ENCODE assay signal across 17 cellular contexts in the genomic region with DNA sequence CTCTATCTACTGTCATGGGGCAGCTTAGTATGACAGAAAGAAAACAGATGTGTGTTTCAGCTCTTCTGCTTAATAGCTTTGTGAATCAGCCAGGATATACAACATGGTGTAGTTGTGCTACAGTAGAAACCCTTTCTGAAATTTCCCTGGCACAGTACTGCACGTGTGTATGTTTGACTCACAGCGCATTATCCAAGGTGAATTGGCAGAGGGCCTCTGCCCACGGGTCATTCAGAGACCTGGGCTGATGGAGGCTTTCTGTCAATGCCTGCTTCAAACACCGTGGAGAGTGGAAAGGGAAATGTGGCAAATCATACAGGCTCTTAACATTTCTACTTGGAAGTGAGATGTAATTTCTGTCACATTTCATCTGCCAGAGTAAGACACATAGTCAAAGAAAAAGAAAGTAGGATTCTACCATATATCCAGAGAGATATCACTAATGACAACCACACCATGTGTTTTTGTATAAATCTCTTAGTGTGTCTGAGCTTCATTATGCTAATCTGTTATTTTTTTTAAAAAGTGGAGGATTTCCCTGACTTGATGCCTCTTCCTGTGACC.
DNase-seq lines count a peak whose midpoint lies in the region; ATAC-seq and TF ChIP-seq lines count a peak whose summit lies in the region.
"Had no signal": no experiment of that assay in that cellular context is flagged by ENCODE, and none has a peak within 500 bp of the region (broad histone marks: within the 10 kb centered on the region; RNA-seq: fewer than 3 reads in every experiment).

No MANE protein-coding gene starts in this region.

- no peak overlapping the region for H3K4me3 ChIP-seq in hepatocyte
- H3K4me3 ChIP-seq: BLaER1 treated with 17β-estradiol and CSF1 and Interleukin-3, amounts not matched to agents 10 nM and 100 nM; GM23248 had no signal

- H4K20me1 ChIP-seq in hepatocyte (ENCODE audit: insufficient read depth, poor library complexity, severe bottlenecking): no peaks in the 10 kb centered on the region
- H4K20me1 ChIP-seq: BLaER1 treated with 17β-estradiol and CSF1 and Interleukin-3, amounts not matched to agents 10 nM and 100 nM had no signal

- peak; percentile 8 for DNase-seq in NCI-H82 (lab: John Stamatoyannopoulos, UW)
- no peak for DNase-seq in NCI-H82 treated with DMSO at 0.1 percent for 48 hours (lab: John Stamatoyannopoulos, UW; ENCODE audit: unreplicated experiment)
- no peak for DNase-seq in left ventricle myocardium superior
- no peak for DNase-seq in cardiac septum (ENCODE audit: low spot score)
- DNase-seq in hepatocyte (ENCODE audit: low spot score): peak; percentile 8
- no peak for DNase-seq in omental fat pad (ENCODE audit: low spot score)
- DNase-seq in stimulated activated CD8-positive, alpha-beta memory T cell treated with anti-CD3 and anti-CD28 coated beads, Interleukin-4, amount 100 ng/mL, for 48 hours: no peak
- DNase-seq: 8988T; Calu3; CD8-positive, alpha-beta T cell; DND-41; EL; GM23248; HCEC 1CT; IMR-90 had no signal

- 57% methylated on average over 4 of the region's 4 CpGs for WGBS in hepatocyte (ENCODE audit: low lambda C conversion rate, missing lambda C conversion rate)

- H3K4me2 ChIP-seq in hepatocyte: peak overlapping the region; percentile 6
- H3K4me2 ChIP-seq: BLaER1 treated with 17β-estradiol and CSF1 and Interleukin-3, amounts not matched to agents 10 nM and 100 nM had no signal

- ATAC-seq in left ventricle myocardium superior: peak; percentile 40
- ATAC-seq in omental fat pad (ENCODE audit: low FRiP score): peak; percentile 64
- ATAC-seq in HG02588 (IDR thresholded peaks at IDR 0.05; ENCODE audit: unreplicated experiment): no peak
- ATAC-seq: CD8-positive, alpha-beta T cell had no signal

- no peaks in the 10 kb centered on the region for H3K9me2 ChIP-seq in hepatocyte (replicated peaks; ENCODE audit: insufficient read depth)

- H3K36me3 ChIP-seq in hepatocyte (replicated peaks; ENCODE audit: insufficient read depth, low read depth): no peaks in the 10 kb centered on the region
- H3K36me3 ChIP-seq: BLaER1 treated with 17β-estradiol and CSF1 and Interleukin-3, amounts not matched to agents 10 nM and 100 nM had no signal

- no peaks in the 10 kb centered on the region for H3K9me3 ChIP-seq in hepatocyte (ENCODE audit: low read depth)
- H3K9me3 ChIP-seq: BLaER1 treated with 17β-estradiol and CSF1 and Interleukin-3, amounts not matched to agents 10 nM and 100 nM had no signal

- intact Hi-C loops in left ventricle myocardium superior (cut with micrococcal nuclease): no loop called here
- intact Hi-C loops in cardiac septum (cut with DNase I): no loop called here

- TF ChIP-seq CTCF in hepatocyte (IDR thresholded peaks at IDR 0.05; ENCODE audit: poor library complexity): no peak
- no peak for TF ChIP-seq CTCF in omental fat pad (IDR thresholded peaks at IDR 0.05)

- no peaks in the 10 kb centered on the region for H3K4me1 ChIP-seq in hepatocyte (ENCODE audit: insufficient read depth)
- H3K4me1 ChIP-seq: BLaER1 treated with 17β-estradiol and CSF1 and Interleukin-3, amounts not matched to agents 10 nM and 100 nM had no signal

- H2AFZ ChIP-seq in hepatocyte: no peak overlapping the region
- H2AFZ ChIP-seq: GM23248 had no signal

- H3K27ac ChIP-seq in hepatocyte: no peak overlapping the region
- H3K27ac ChIP-seq: BLaER1 treated with 17β-estradiol and CSF1 and Interleukin-3, amounts not matched to agents 10 nM and 100 nM; GM23248 had no signal

- no peaks in the 10 kb centered on the region for H3K79me2 ChIP-seq in hepatocyte

- no peaks in the 10 kb centered on the region for H3K27me3 ChIP-seq in hepatocyte
- H3K27me3 ChIP-seq: BLaER1 treated with 17β-estradiol and CSF1 and Interleukin-3, amounts not matched to agents 10 nM and 100 nM had no signal

Comparison
In these comparisons a context has a peak if more than half of its experiments do, and no peak if none do; other contexts are left out.
1. DNase-seq: peak in NCI-H82 (single experiment) and hepatocyte (single experiment); none in NCI-H82 treated with DMSO at 0.1 percent for 48 hours (single experiment), left ventricle myocardium superior (single experiment), cardiac septum (single experiment), omental fat pad (single experiment) and stimulated activated CD8-positive, alpha-beta memory T cell treated with anti-CD3 and anti-CD28 coated beads, Interleukin-4, amount 100 ng/mL, for 48 hours (single experiment).